In the genomic region with DNA sequence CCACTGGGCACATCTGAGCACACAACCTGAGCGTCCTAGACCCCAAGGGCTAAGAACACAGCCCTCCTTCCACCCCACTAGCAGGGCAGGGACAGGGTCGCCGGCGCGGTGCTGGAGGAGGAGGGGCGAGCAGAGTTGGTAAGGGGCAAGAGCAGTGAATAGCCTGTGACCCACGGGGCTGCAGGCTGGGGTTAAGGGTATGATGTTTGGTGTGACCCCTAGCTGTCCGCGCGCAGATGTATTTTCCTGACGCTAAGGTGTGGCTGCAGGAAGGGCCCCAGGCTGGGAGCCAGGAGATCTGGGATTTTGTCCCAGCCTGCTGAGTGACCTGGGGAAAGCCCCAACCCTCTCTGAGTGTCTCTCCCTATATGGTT, we compare ENCODE assay signal across 10 cellular contexts. TPM values are rescaled to one million over a fixed set of nuclear protein-coding genes. Genes with fewer than 3 reads are reported as not detected.
DNase-seq lines count a peak whose midpoint lies in the region; ATAC-seq and TF ChIP-seq lines count a peak whose summit lies in the region.
"Had no signal": no experiment of that assay in that cellular context is flagged by ENCODE, and none has a peak within 500 bp of the region (broad histone marks: within the 10 kb centered on the region; RNA-seq: fewer than 3 reads in every experiment).

No MANE protein-coding gene starts in this region.

- H3K36me3 ChIP-seq in right atrium auricular region: no peaks in the 10 kb centered on the region

- no peaks in the 10 kb centered on the region for H3K9me3 ChIP-seq in right atrium auricular region

- H3K27ac Mint-ChIP-seq in activated naive CD4-positive, alpha-beta T cell treated with anti-CD3 and anti-CD28 coated beads for 36 hours: no peak overlapping the region
- H3K27ac Mint-ChIP-seq in stimulated activated effector memory CD8-positive, alpha-beta T cell treated with anti-CD3 and anti-CD28 coated beads, Interleukin-12 subunit alpha, Interleukin-12 subunit beta, amount 100 ng/mL, for 72 hours: no peak overlapping the region

- H3K27me3 Mint-ChIP-seq in activated naive CD4-positive, alpha-beta T cell treated with anti-CD3 and anti-CD28 coated beads for 36 hours (ENCODE audit: low read depth): no peaks in the 10 kb centered on the region

- CTCF ChIA-PET in activated naive CD4-positive, alpha-beta T cell treated with anti-CD3 and anti-CD28 coated beads for 36 hours (lab: Charles Lee): interaction anchor here (0.7 to 1.6 kb wide), 6 partner anchors 8 to 374 kb away, joined by 3 to 4 read pairs (median 3); a partner anchor contains a TSS
- CTCF ChIA-PET in RWPE1 (lab: Yijun Ruan, JAX): interaction anchor here (0.6 to 11.3 kb wide), 2 partner anchors 16 to 170 kb away, joined by 3 to 134 read pairs; no protein-coding TSS in a partner anchor

- intact Hi-C loops in activated naive CD4-positive, alpha-beta T cell treated with anti-CD3 and anti-CD28 coated beads for 36 hours (cut with micrococcal nuclease): loop anchor here (5.0 to 10.0 kb wide), 7 partner anchors 134 to 658 kb away; a partner anchor contains a TSS

- H3K36me3 Mint-ChIP-seq in activated naive CD4-positive, alpha-beta T cell treated with anti-CD3 and anti-CD28 coated beads for 36 hours (ENCODE audit: low read depth): peaks cover 1% of the 10 kb centered on the region
- peaks cover 6% of the 10 kb centered on the region for H3K36me3 Mint-ChIP-seq in stimulated activated effector memory CD8-positive, alpha-beta T cell treated with anti-CD3 and anti-CD28 coated beads, Interleukin-12 subunit alpha, Interleukin-12 subunit beta, amount 100 ng/mL, for 72 hours

- peak overlapping the region; percentile 81 for H3K4me3 Mint-ChIP-seq in activated naive CD4-positive, alpha-beta T cell treated with anti-CD3 and anti-CD28 coated beads for 36 hours
- H3K4me3 Mint-ChIP-seq in stimulated activated effector memory CD8-positive, alpha-beta T cell treated with anti-CD3 and anti-CD28 coated beads, Interleukin-12 subunit alpha, Interleukin-12 subunit beta, amount 100 ng/mL, for 72 hours: peak overlapping the region; percentile 80

- peaks cover 0 to 64% of the 10 kb centered on the region in 2 donors for H3K4me1 ChIP-seq in right atrium auricular region

- peaks cover 41% of the 10 kb centered on the region for H3K4me1 Mint-ChIP-seq in activated naive CD4-positive, alpha-beta T cell treated with anti-CD3 and anti-CD28 coated beads for 36 hours (ENCODE audit: low read depth)
- H3K4me1 Mint-ChIP-seq in stimulated activated effector memory CD8-positive, alpha-beta T cell treated with anti-CD3 and anti-CD28 coated beads, Interleukin-12 subunit alpha, Interleukin-12 subunit beta, amount 100 ng/mL, for 72 hours: peaks cover 56% of the 10 kb centered on the region

- no peaks in the 10 kb centered on the region for H3K27me3 ChIP-seq in right atrium auricular region

- POLR2A ChIA-PET in RWPE1 (lab: Yijun Ruan, JAX; ENCODE audit: low non-redundant PET): interaction anchor here (1.2 kb wide), 1 partner anchor 177 kb away, joined by 3 read pairs; a partner anchor contains a TSS

- H3K27ac ChIP-seq in RWPE1 (peak overlapping the region; percentile 90), right atrium auricular region (peak overlapping the region; percentile 6 to 88)

- no peak overlapping the region for H3K4me3 ChIP-seq in right atrium auricular region
- H3K4me3 ChIP-seq: lung had no signal

- DNase-seq in activated naive CD4-positive, alpha-beta T cell treated with anti-CD3 and anti-CD28 coated beads for 36 hours: no peak
- no peak for DNase-seq in activated naive CD4-positive, alpha-beta T cell treated with Interleukin-2 at 50 U/mL for 16 hours
- DNase-seq in RWPE1 (ENCODE audit: low spot score) (no peak), right atrium auricular region (ENCODE audit: low spot score) (no peak), NCI-H2107 (lab: John Stamatoyannopoulos, UW) (no peak), NCI-H774 (lab: John Stamatoyannopoulos, UW) (no peak)
- no peak for DNase-seq in stimulated activated effector memory CD8-positive, alpha-beta T cell treated with anti-CD3 and anti-CD28 coated beads, Interleukin-12 subunit alpha, Interleukin-12 subunit beta, amount 100 ng/mL, for 72 hours (ENCODE audit: low spot score in 2 of 2)
- no peak for DNase-seq in activated CD8-positive, alpha-beta memory T cell treated with anti-CD3 and anti-CD28 coated beads, Interleukin-2, amount 50 U/mL, for 48 hours
- DNase-seq: amniotic stem cell had no signal

- TF ChIP-seq CTCF in RWPE1 (conservative IDR thresholded peaks at IDR 0.05; ENCODE audit: low read depth) (no peak), right atrium auricular region (IDR thresholded peaks at IDR 0.05) (no peak)

- no peaks in the 10 kb centered on the region for H3K9me3 Mint-ChIP-seq in activated naive CD4-positive, alpha-beta T cell treated with anti-CD3 and anti-CD28 coated beads for 36 hours
- H3K9me3 Mint-ChIP-seq in stimulated activated effector memory CD8-positive, alpha-beta T cell treated with anti-CD3 and anti-CD28 coated beads, Interleukin-12 subunit alpha, Interleukin-12 subunit beta, amount 100 ng/mL, for 72 hours: no peaks in the 10 kb centered on the region

- ATAC-seq in stimulated activated effector memory CD8-positive, alpha-beta T cell treated with anti-CD3 and anti-CD28 coated beads, Interleukin-12 subunit alpha, Interleukin-12 subunit beta, amount 100 ng/mL, for 72 hours: no peak

RNA-seq across cellular contexts. Expression of a gene that starts 1.3 kb away (rescaled TPM):
- 1 to 10 TPM; 7.4 to 8.7 TPM for total RNA-seq in activated naive CD4-positive, alpha-beta T cell treated with anti-CD3 and anti-CD28 coated beads for 36 hours
- 10 to 100 TPM in 1 of 2 donors, 1 to 10 TPM in 1; 5.9 to 16.4 TPM for total RNA-seq in right atrium auricular region

RNA-seq across cellular contexts. Expression of a gene that starts 57.8 kb away (rescaled TPM):
- under 1 TPM in 1 of 2 experiments, not detected in 1; 0.10 TPM for total RNA-seq in activated naive CD4-positive, alpha-beta T cell treated with anti-CD3 and anti-CD28 coated beads for 36 hours
- not detected for total RNA-seq in right atrium auricular region
- total RNA-seq: lung had no signal
